ENCODE assay signal across 24 cellular contexts in genomic region chr21:23686737-23687136, GRCh38.
"Had no signal": no experiment of that assay in that cellular context is flagged by ENCODE, and none has a peak within 500 bp of the region (broad histone marks: within the 10 kb centered on the region; RNA-seq: fewer than 3 reads in every experiment).

No MANE protein-coding gene starts in this region.

- ATAC-seq: effector memory CD8-positive, alpha-beta T cell; esophagus mucosa; foreskin keratinocyte; gastrocnemius medialis; gastroesophageal sphincter; heart left ventricle had no signal

- H3K4me3 ChIP-seq: colonic mucosa, coronary artery, dorsolateral prefrontal cortex, esophagus muscularis mucosa, esophagus squamous epithelium, gastrocnemius medialis, gastroesophageal sphincter, heart left ventricle had no signal

- H3K27ac Mint-ChIP-seq: dendritic cell treated with granulocyte-macrophage colony-stimulating factor and Interleukin-4, amounts not matched to agents 40 ng/mL and 50 ng/mL, for 4 days; effector memory CD8-positive, alpha-beta T cell; endodermal cell had no signal

- H3K27ac ChIP-seq: colonic mucosa, coronary artery, dorsolateral prefrontal cortex, epithelial cell of prostate, esophagus muscularis mucosa, esophagus squamous epithelium, foreskin keratinocyte, gastrocnemius medialis, gastroesophageal sphincter, heart left ventricle had no signal

- DNase-seq: colonic mucosa; cortex of kidney; dermis blood vessel endothelial cell; dorsolateral prefrontal cortex; effector CD4-positive, alpha-beta T cell; effector CD8-positive, alpha-beta T cell; effector memory CD4-positive, alpha-beta T cell; effector memory CD8-positive, alpha-beta T cell; endodermal cell; erythroblast; esophagus squamous epithelium; foreskin fibroblast; foreskin keratinocyte; foreskin melanocyte; gastrocnemius medialis; glutamatergic neuron; head of caudate nucleus; heart left ventricle had no signal

- H3K9me3 Mint-ChIP-seq: dendritic cell treated with granulocyte-macrophage colony-stimulating factor and Interleukin-4, amounts not matched to agents 40 ng/mL and 50 ng/mL, for 4 days had no signal

- H3K27me3 Mint-ChIP-seq: dendritic cell treated with granulocyte-macrophage colony-stimulating factor and Interleukin-4, amounts not matched to agents 40 ng/mL and 50 ng/mL, for 4 days; effector memory CD8-positive, alpha-beta T cell had no signal

- H3K4me1 Mint-ChIP-seq: endodermal cell had no signal

- H3K9me3 ChIP-seq: colonic mucosa, esophagus muscularis mucosa, esophagus squamous epithelium, gastrocnemius medialis, gastroesophageal sphincter, heart left ventricle had no signal

- H3K27me3 ChIP-seq: colonic mucosa, dorsolateral prefrontal cortex, esophagus muscularis mucosa, esophagus squamous epithelium, foreskin keratinocyte, gastrocnemius medialis, gastroesophageal sphincter, heart left ventricle had no signal

- H3K36me3 ChIP-seq: colonic mucosa, esophagus muscularis mucosa, esophagus squamous epithelium, gastrocnemius medialis, gastroesophageal sphincter, heart left ventricle had no signal

- H3K4me3 Mint-ChIP-seq: dendritic cell treated with granulocyte-macrophage colony-stimulating factor and Interleukin-4, amounts not matched to agents 40 ng/mL and 50 ng/mL, for 4 days; effector memory CD8-positive, alpha-beta T cell; endodermal cell had no signal

- H3K4me1 ChIP-seq: colonic mucosa, esophagus muscularis mucosa, esophagus squamous epithelium, foreskin keratinocyte, gastrocnemius medialis, gastroesophageal sphincter, heart left ventricle had no signal
